ENCODE assay signal across 8 cellular contexts in the genomic region with DNA sequence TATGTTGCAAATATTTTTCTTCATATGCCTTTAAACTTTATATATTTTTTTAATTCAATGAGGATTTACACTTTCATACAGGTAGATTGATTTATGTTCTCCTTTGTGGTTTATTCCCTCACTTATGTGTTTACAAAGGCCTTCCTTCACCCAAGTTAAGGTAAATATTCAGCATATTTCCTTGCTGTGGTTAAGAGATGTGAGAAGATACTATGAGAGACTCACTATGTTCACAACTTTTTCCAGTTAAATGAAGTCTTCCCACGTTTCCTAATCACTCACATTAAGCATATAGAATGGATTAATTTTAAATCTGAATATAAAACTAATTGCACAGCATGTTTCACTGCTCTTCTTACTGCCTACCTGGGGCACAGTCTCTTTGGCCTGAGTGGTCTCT. TPM values are rescaled to one million over a fixed set of nuclear protein-coding genes. Genes with fewer than 3 reads are reported as not detected.
DNase-seq lines count a peak whose midpoint lies in the region; ATAC-seq, FAIRE-seq and TF ChIP-seq lines count a peak whose summit lies in the region.

No MANE protein-coding gene starts in this region.

- no TSS peak for BruUV-seq in GM12878 (replicated peaks; lab: Mats Ljungman, UMichigan)

- no peak overlapping the region for H2BK5ac ChIP-seq in mesendoderm (ENCODE audit: low read length)

- no peak for DNase-seq in stimulated activated naive CD8-positive, alpha-beta T cell treated with anti-CD3 and anti-CD28 coated beads, Interleukin-15, Interleukin-2, amounts not matched to agents 100 U/mL and 50 U/mL, for 24 hours
- no peak for DNase-seq in GM12878 (ENCODE audit: low read depth, low spot score)
- DNase-seq in mesendoderm = no peak
- DNase-seq in 8988T = no peak
- no peak for DNase-seq in foreskin melanocyte

- no peak for ATAC-seq in stimulated activated naive CD8-positive, alpha-beta T cell treated with anti-CD3 and anti-CD28 coated beads, Interleukin-15, Interleukin-2, amounts not matched to agents 100 U/mL and 50 U/mL, for 24 hours
- ATAC-seq in GM12878 = no peak
- ATAC-seq in HG02642 (IDR thresholded peaks at IDR 0.05; ENCODE audit: poor library complexity, unreplicated experiment) = no peak
- no peak for ATAC-seq in GM19023 (IDR thresholded peaks at IDR 0.05; ENCODE audit: unreplicated experiment)

- H3K4me2 ChIP-seq in GM12878 (ENCODE audit: control insufficient read depth, insufficient read depth) (peak overlapping the region; percentile 78), mesendoderm (ENCODE audit: low read length) (peak overlapping the region; percentile 98)

- POLR2A ChIA-PET in GM12878 (lab: Charles Lee) = interaction anchor here (0.6 to 6.2 kb wide), 13 partner anchors 10 to 102 kb away, joined by 4 to 42 read pairs (median 5); partner anchors contain the start of gene XRCC5

- no peak overlapping the region for H2BK15ac ChIP-seq in mesendoderm (replicated peaks; ENCODE audit: low read depth)

- RAD21 ChIA-PET in GM12878 (lab: Charles Lee; ENCODE audit: unreplicated experiment) = interaction anchor here (0.7 to 1.7 kb wide), 10 partner anchors 8 to 65 kb away, joined by 3 to 17 read pairs (median 6); partner anchors contain the start of gene XRCC5

- H2AFZ ChIP-seq in GM12878 (ENCODE audit: control insufficient read depth, low read depth, low read length) = peak overlapping the region; percentile 83

- H3K4me1 ChIP-seq in GM12878 (ENCODE audit: control insufficient read depth, insufficient read depth, low read length) (peaks cover 6% of the 10 kb centered on the region; the same call in 1 of the 2 replicates), mesendoderm (ENCODE audit: control insufficient read depth, low read depth, low read length) (peaks cover 11% of the 10 kb centered on the region)

- no peak overlapping the region for H4K8ac ChIP-seq in mesendoderm (ENCODE audit: low read depth, low read length)

- H2BK120ac ChIP-seq in mesendoderm (ENCODE audit: low read depth, low read length) = no peak overlapping the region

- H3K79me2 ChIP-seq in GM12878 (ENCODE audit: control insufficient read depth, insufficient read depth, low read length) (peaks cover 4% of the 10 kb centered on the region), mesendoderm (ENCODE audit: control insufficient read depth, insufficient read depth, low read length) (no peaks in the 10 kb centered on the region)

- H3K56ac ChIP-seq in mesendoderm (ENCODE audit: low read length) = peak overlapping the region; percentile 98

- no peaks in the 10 kb centered on the region for H3K9me3 ChIP-seq in GM12878 (replicated peaks; ENCODE audit: control insufficient read depth, insufficient read depth, low read length)

- no peaks in the 10 kb centered on the region for H3K9me3 Mint-ChIP-seq in stimulated activated naive CD8-positive, alpha-beta T cell treated with anti-CD3 and anti-CD28 coated beads, Interleukin-15, Interleukin-2, amounts not matched to agents 100 ng/mL and 50 ng/mL, for 24 hours

- H3K4ac ChIP-seq in mesendoderm (ENCODE audit: low read depth, low read length) = no peak overlapping the region

- H3K36me3 ChIP-seq in GM12878 (ENCODE audit: control insufficient read depth in 2 of 2, insufficient read depth in 2 of 2, low read length in 1 of 2) = no peaks in the 10 kb centered on the region
- H3K36me3 ChIP-seq in mesendoderm (ENCODE audit: control insufficient read depth, insufficient read depth, low read length) = no peaks in the 10 kb centered on the region

- TF ChIP-seq CTCF in GM12878 (IDR thresholded peaks at IDR 0.05 in 2 of 3, conservative IDR thresholded peaks at IDR 0.05 in 1 of 3; ENCODE audit: control insufficient read depth in 2 of 3, extremely low read depth in 1 of 3, insufficient read depth in 1 of 3, low read depth in 3 of 3, low read length in 3 of 3) = no peak

- H3K27me3 ChIP-seq in GM12878 (replicated peaks in 1 of 2; ENCODE audit: control insufficient read depth in 2 of 2, insufficient read depth in 2 of 2, low read length in 1 of 2) (no peaks in the 10 kb centered on the region), mesendoderm (ENCODE audit: insufficient read depth, low read length, poor library complexity) (no peaks in the 10 kb centered on the region)

- WGBS in GM12878 (ENCODE audit: insufficient coverage, insufficient replicate concordance, low lambda C conversion rate, missing lambda C conversion rate) = 0% methylated on average over 1 of the region's 1 CpG
- WGBS in mesendoderm (ENCODE audit: extremely low coverage, insufficient coverage, low lambda C conversion rate) = no CpG with 5 or more reads among the region's 1 CpG

- H3K27ac Mint-ChIP-seq in stimulated activated naive CD8-positive, alpha-beta T cell treated with anti-CD3 and anti-CD28 coated beads, Interleukin-15, Interleukin-2, amounts not matched to agents 100 ng/mL and 50 ng/mL, for 24 hours = peak overlapping the region; percentile 76

- H3K23ac ChIP-seq in mesendoderm (ENCODE audit: low read length) = peak overlapping the region; percentile 99

- CTCF ChIA-PET in GM12878 (lab: Yijun Ruan, JAX) = interaction anchor here (0.8 to 2.3 kb wide), 11 partner anchors 10 to 65 kb away, joined by 3 to 15 read pairs (median 4); partner anchors contain the start of gene XRCC5

- in situ Hi-C loops in GM12878 (cut with MboI) = no loop called here

- H3K27me3 Mint-ChIP-seq in stimulated activated naive CD8-positive, alpha-beta T cell treated with anti-CD3 and anti-CD28 coated beads, Interleukin-15, Interleukin-2, amounts not matched to agents 100 ng/mL and 50 ng/mL, for 24 hours = no peaks in the 10 kb centered on the region

- H3K4me1 Mint-ChIP-seq in stimulated activated naive CD8-positive, alpha-beta T cell treated with anti-CD3 and anti-CD28 coated beads, Interleukin-15, Interleukin-2, amounts not matched to agents 100 ng/mL and 50 ng/mL, for 24 hours (ENCODE audit: low read depth) = peaks cover 57% of the 10 kb centered on the region

- H3K27ac ChIP-seq in GM12878 (ENCODE audit: control insufficient read depth, insufficient read depth) = peak overlapping the region; percentile 58
- H3K27ac ChIP-seq in mesendoderm (ENCODE audit: low read depth, low read length) = no peak overlapping the region

- H3K18ac ChIP-seq in mesendoderm (ENCODE audit: low read length) = peak overlapping the region; percentile 52

- no peak for TF ChIP-seq EP300 in GM12878 (IDR thresholded peaks at IDR 0.05; ENCODE audit: borderline replicate concordance in 1 of 2, control insufficient read depth in 1 of 2, low read depth in 2 of 2, low read length in 2 of 2)

- no peak overlapping the region for H4K5ac ChIP-seq in mesendoderm (ENCODE audit: low read length)

- TF ChIP-seq RAD21 in GM12878 (IDR thresholded peaks at IDR 0.05; ENCODE audit: insufficient read depth, low read depth, low read length) = no peak

- FAIRE-seq in GM12878 (lab: Jason Lieb, UNC) = no peak

- H3K79me1 ChIP-seq in mesendoderm (ENCODE audit: low read length) = peaks cover 1% of the 10 kb centered on the region

- no peak overlapping the region for H2AK5ac ChIP-seq in mesendoderm (ENCODE audit: low read length)

- peaks cover 2% of the 10 kb centered on the region for H3K36me3 Mint-ChIP-seq in stimulated activated naive CD8-positive, alpha-beta T cell treated with anti-CD3 and anti-CD28 coated beads, Interleukin-15, Interleukin-2, amounts not matched to agents 100 ng/mL and 50 ng/mL, for 24 hours (ENCODE audit: low read depth)

- H4K20me1 ChIP-seq in GM12878 (ENCODE audit: control insufficient read depth, insufficient read depth) = no peaks in the 10 kb centered on the region

- SMC1A ChIA-PET in GM12878 (lab: Charles Lee; ENCODE audit: uncharacterized antibody, unreplicated experiment) = interaction anchor here (0.6 to 4.1 kb wide), 13 partner anchors 9 to 329 kb away, joined by 3 to 34 read pairs (median 4); partner anchors contain the start of gene XRCC5

- peak overlapping the region; percentile 77 for H3K9ac ChIP-seq in GM12878 (ENCODE audit: control insufficient read depth, insufficient read depth, low read length)
- H3K9ac ChIP-seq in mesendoderm (ENCODE audit: low read length) = peak overlapping the region; percentile 95

- peak overlapping the region; percentile 84 for H3K4me3 ChIP-seq in GM12878
- H3K4me3 ChIP-seq in mesendoderm (ENCODE audit: low read length) = peak overlapping the region; percentile 91

- H3K4me3 Mint-ChIP-seq in stimulated activated naive CD8-positive, alpha-beta T cell treated with anti-CD3 and anti-CD28 coated beads, Interleukin-15, Interleukin-2, amounts not matched to agents 100 ng/mL and 50 ng/mL, for 24 hours = peak overlapping the region; percentile 90

- intact Hi-C loops in GM12878 (cut with micrococcal nuclease; ENCODE audit: unreplicated experiment) = loop anchor here (2.0 kb wide), 1 partner anchor 24 kb away; no protein-coding TSS in a partner anchor

- no peak for TF ChIP-seq POLR2A in GM12878 (IDR thresholded peaks at IDR 0.05; ENCODE audit: low read depth, low read length)

RNA-seq across cellular contexts. Expression of gene PECR, which starts 0.6 kb away (rescaled TPM):
- total RNA-seq in GM12878 (2013; cell fraction: nucleolus; rRNA removed) = 39.0 and 48.8 TPM in 2 replicates
- total RNA-seq in GM12878 (2014; rRNA removed) (25.6 and 36.2 TPM in 2 replicates), GM12878 (2014; rRNA removed; fragmentation: Illumina TruSeq; extraction: Trizol) (25.7 and 27.5 TPM in 2 replicates), GM12878 (2021) (20.4 and 25.3 TPM in 2 replicates)
- 34.7 TPM for polyA plus RNA-seq in GM12878 (2011; ENCODE audit: low read depth)
- polyA plus RNA-seq in GM12878 (2011; rRNA removed) (30.4 and 36.8 TPM in 2 replicates), GM12878 (2014; fragmentation: Illumina TruSeq; extraction: Trizol) (28.8 and 30.2 TPM in 2 replicates), GM12878 (2014; fragmentation: Nextera tagmentation; extraction: Ambion mirVana) (10 to 100 TPM in 1 of 2 experiments, 1 to 10 TPM in 1; 7.6 to 10.4 TPM), GM12878 (2014; rRNA removed) (26.1 and 37.4 TPM in 2 replicates), GM12878 (2016; fragmentation: Nextera tagmentation; extraction: Ambion mirVana) (10 to 100 TPM; 22.4 to 27.8 TPM)
- 26.9 and 33.7 TPM in 2 replicates for polyA plus RNA-seq in GM12878 (2011; cell fraction: cytosol; rRNA removed)
- 21.6 and 23.4 TPM in 2 replicates for polyA plus RNA-seq in GM12878 (2011; cell fraction: nucleus; rRNA removed)
- 13.5 and 20.7 TPM in 2 replicates for polyA plus RNA-seq in GM12878 (2012)
- 31.8 and 50.8 TPM in 2 replicates for polyA minus RNA-seq in GM12878 (2011; rRNA and poly(A)+ RNA removed)
- 6.8 and 7.9 TPM in 2 replicates for polyA minus RNA-seq in GM12878 (2011; cell fraction: cytosol; rRNA and poly(A)+ RNA removed)
- polyA minus RNA-seq in GM12878 (2011; cell fraction: nucleus; rRNA and poly(A)+ RNA removed) = 17.5 and 19.0 TPM in 2 replicates
- 4.9 TPM for polyA plus RNA-seq in mesendoderm (2013, experiment 1 of 2)
- 5.8 TPM for polyA plus RNA-seq in mesendoderm (2013, experiment 2 of 2)

RNA-seq across cellular contexts. Expression of gene TMEM169, which starts 0.7 kb away (rescaled TPM):
- total RNA-seq in GM12878 (2013; cell fraction: nucleolus; rRNA removed) = 0.67 and 0.71 TPM in 2 replicates
- total RNA-seq in GM12878 (2014; rRNA removed) (1.4 and 1.6 TPM in 2 replicates), GM12878 (2014; rRNA removed; fragmentation: Illumina TruSeq; extraction: Trizol) (2.5 TPM in 2 replicates), GM12878 (2021) (2.4 and 2.7 TPM in 2 replicates)
- 0.16 TPM for polyA plus RNA-seq in GM12878 (2011; ENCODE audit: low read depth)
- polyA plus RNA-seq in GM12878 (2011; rRNA removed) (0.13 and 0.23 TPM in 2 replicates), GM12878 (2014; fragmentation: Illumina TruSeq; extraction: Trizol) (2.3 and 2.8 TPM in 2 replicates), GM12878 (2014; fragmentation: Nextera tagmentation; extraction: Ambion mirVana) (1 to 10 TPM in 1 of 2 experiments, under 1 TPM in 1; 0.57 to 1.2 TPM), GM12878 (2014; rRNA removed) (1.5 and 3.2 TPM in 2 replicates), GM12878 (2016; fragmentation: Nextera tagmentation; extraction: Ambion mirVana) (1 to 10 TPM; 2.1 to 3.1 TPM)
- polyA plus RNA-seq in GM12878 (2011; cell fraction: cytosol; rRNA removed) = 0.02 and 0.07 TPM in 2 replicates
- 0.06 TPM in 1 of 2 replicates, not detected in the other for polyA plus RNA-seq in GM12878 (2011; cell fraction: nucleus; rRNA removed)
- polyA plus RNA-seq in GM12878 (2012) = 0.26 and 0.58 TPM in 2 replicates
- polyA minus RNA-seq in GM12878 (2011; rRNA and poly(A)+ RNA removed) = 0.82 TPM in 1 of 2 replicates, not detected in the other
- polyA minus RNA-seq in GM12878 (2011; cell fraction: cytosol; rRNA and poly(A)+ RNA removed) = not detected in 2 replicates
- 0.12 TPM in 1 of 2 replicates, not detected in the other for polyA minus RNA-seq in GM12878 (2011; cell fraction: nucleus; rRNA and poly(A)+ RNA removed)
- polyA plus RNA-seq in mesendoderm (2013, experiment 1 of 2) = 0.93 TPM
- 0.63 TPM for polyA plus RNA-seq in mesendoderm (2013, experiment 2 of 2)

RNA-seq across cellular contexts. Expression of gene XRCC5, which starts 28.1 kb away (rescaled TPM):
- total RNA-seq in GM12878 (2013; cell fraction: nucleolus; rRNA removed) = 263 and 285 TPM in 2 replicates
- total RNA-seq in GM12878 (2014; rRNA removed) (403 and 444 TPM in 2 replicates), GM12878 (2014; rRNA removed; fragmentation: Illumina TruSeq; extraction: Trizol) (489 and 508 TPM in 2 replicates), GM12878 (2021) (479 and 499 TPM in 2 replicates)
- polyA plus RNA-seq in GM12878 (2011; ENCODE audit: low read depth) = 207 TPM
- polyA plus RNA-seq in GM12878 (2011; rRNA removed) (636 and 704 TPM in 2 replicates), GM12878 (2014; fragmentation: Illumina TruSeq; extraction: Trizol) (496 and 588 TPM in 2 replicates), GM12878 (2014; fragmentation: Nextera tagmentation; extraction: Ambion mirVana) (100 to 1,000 TPM; 552 to 556 TPM), GM12878 (2014; rRNA removed) (227 and 259 TPM in 2 replicates), GM12878 (2016; fragmentation: Nextera tagmentation; extraction: Ambion mirVana) (100 to 1,000 TPM; 770 to 815 TPM)
- 275 and 287 TPM in 2 replicates for polyA plus RNA-seq in GM12878 (2011; cell fraction: cytosol; rRNA removed)
- 218 and 240 TPM in 2 replicates for polyA plus RNA-seq in GM12878 (2011; cell fraction: nucleus; rRNA removed)
- 158 and 167 TPM in 2 replicates for polyA plus RNA-seq in GM12878 (2012)
- polyA minus RNA-seq in GM12878 (2011; rRNA and poly(A)+ RNA removed) = 521 and 1,300 TPM in 2 replicates
- 139 and 143 TPM in 2 replicates for polyA minus RNA-seq in GM12878 (2011; cell fraction: cytosol; rRNA and poly(A)+ RNA removed)
- polyA minus RNA-seq in GM12878 (2011; cell fraction: nucleus; rRNA and poly(A)+ RNA removed) = 186 and 262 TPM in 2 replicates
- 402 TPM for polyA plus RNA-seq in mesendoderm (2013, experiment 1 of 2)
- polyA plus RNA-seq in mesendoderm (2013, experiment 2 of 2) = 401 TPM
